11 cellular contexts compared by ENCODE assay signal in genomic region chr15:40343512-40343911, GRCh38. TPM values are rescaled to one million over a fixed set of nuclear protein-coding genes. Genes with fewer than 3 reads are reported as not detected.
DNase-seq lines count a peak whose midpoint lies in the region; ATAC-seq and TF ChIP-seq lines count a peak whose summit lies in the region.
"Had no signal": no experiment of that assay in that cellular context is flagged by ENCODE, and none has a peak within 500 bp of the region (broad histone marks: within the 10 kb centered on the region; RNA-seq: fewer than 3 reads in every experiment).

No MANE protein-coding gene starts in this region.

- H3K4me1 ChIP-seq in rectal smooth muscle tissue (ENCODE audit: control insufficient read depth, insufficient read depth, low read length), result peaks cover 31% of the 10 kb centered on the region

- POLR2A ChIA-PET in RWPE1 (lab: Yijun Ruan, JAX; ENCODE audit: low non-redundant PET), result no interaction called here

- no peaks in the 10 kb centered on the region for H3K36me3 ChIP-seq in rectal smooth muscle tissue (ENCODE audit: control insufficient read depth, insufficient read depth, low read length)

- TF ChIP-seq CTCF in RWPE1 (conservative IDR thresholded peaks at IDR 0.05; ENCODE audit: low read depth), result no peak
- TF ChIP-seq CTCF in fibroblast of mammary gland (conservative IDR thresholded peaks at IDR 0.05; ENCODE audit: control insufficient read depth, insufficient read depth, low read depth, low read length), result no peak

- CTCF ChIA-PET in RWPE1 (lab: Yijun Ruan, JAX), result interaction anchor here (0.6 to 8.3 kb wide), 8 partner anchors 21 to 176 kb away, joined by 3 to 112 read pairs (median 4); no protein-coding TSS in a partner anchor

- no peak overlapping the region for H3K9ac ChIP-seq in rectal smooth muscle tissue (ENCODE audit: low read length)

- peak; percentile 96 for DNase-seq in Daoy (ENCODE audit: low read depth)
- peak; percentile 86 for DNase-seq in RWPE1 (ENCODE audit: low spot score)
- peak; percentile 83 for DNase-seq in fibroblast of mammary gland (ENCODE audit: low read depth)
- no peak for DNase-seq in central memory CD4-positive, alpha-beta T cell
- no peak for DNase-seq in T-helper 17 cell
- no peak for DNase-seq in AML-193 (lab: John Stamatoyannopoulos, UW)
- DNase-seq in globus pallidus (ENCODE audit: low spot score), result no peak
- DNase-seq: DND-41, occipital lobe had no signal

- peaks cover 4% of the 10 kb centered on the region for H3K4me1 Mint-ChIP-seq in T-helper 17 cell

- H3K9me3 ChIP-seq in T-helper 17 cell (ENCODE audit: control insufficient read depth, low read length, poor library complexity, severe bottlenecking), result no peaks in the 10 kb centered on the region

- peak overlapping the region; percentile 91 for H3K27ac ChIP-seq in RWPE1
- H3K27ac ChIP-seq in rectal smooth muscle tissue (ENCODE audit: low read depth, low read length), result peak overlapping the region; percentile 57

- H3K27me3 ChIP-seq in rectal smooth muscle tissue (ENCODE audit: control insufficient read depth, insufficient read depth, low read length), result no peaks in the 10 kb centered on the region

- no peak overlapping the region for H3K27ac Mint-ChIP-seq in T-helper 17 cell
- H3K27ac Mint-ChIP-seq: stimulated activated naive CD8-positive, alpha-beta T cell treated with anti-CD3 and anti-CD28 coated beads, Interleukin-15, Interleukin-2, amounts not matched to agents 100 ng/mL and 50 ng/mL, for 24 hours had no signal

- no peaks in the 10 kb centered on the region for H3K27me3 Mint-ChIP-seq in T-helper 17 cell
- H3K27me3 Mint-ChIP-seq: stimulated activated naive CD8-positive, alpha-beta T cell treated with anti-CD3 and anti-CD28 coated beads, Interleukin-15, Interleukin-2, amounts not matched to agents 100 ng/mL and 50 ng/mL, for 24 hours had no signal

- no peak overlapping the region for H3K4me3 Mint-ChIP-seq in T-helper 17 cell
- H3K4me3 Mint-ChIP-seq: stimulated activated naive CD8-positive, alpha-beta T cell treated with anti-CD3 and anti-CD28 coated beads, Interleukin-15, Interleukin-2, amounts not matched to agents 100 ng/mL and 50 ng/mL, for 24 hours had no signal

- H3K4me3 ChIP-seq in fibroblast of mammary gland (ENCODE audit: control insufficient read depth, low read depth, low read length) (no peak overlapping the region), rectal smooth muscle tissue (ENCODE audit: low read length) (no peak overlapping the region)

- no peak for ATAC-seq in T-helper 17 cell

- no peaks in the 10 kb centered on the region for H3K36me3 Mint-ChIP-seq in T-helper 17 cell (ENCODE audit: low read depth)

RNA-seq across cellular contexts. Expression of gene CCDC9B, which starts 2.8 kb away (rescaled TPM):
- 5.4 and 6.1 TPM in 2 replicates for total RNA-seq in Daoy (2014; rRNA removed; shearing (Covaris generic))
- 1 to 10 TPM; 4.1 to 5.3 TPM for total RNA-seq in T-helper 17 cell

RNA-seq across cellular contexts. Expression of gene PHGR1, which starts 7.3 kb away (rescaled TPM):
- total RNA-seq in Daoy (2014; rRNA removed; shearing (Covaris generic)), result not detected in 2 replicates
- total RNA-seq in T-helper 17 cell, result not detected
- total RNA-seq: occipital lobe had no signal

RNA-seq across cellular contexts. Expression of gene DISP2, which starts 14.5 kb away (rescaled TPM):
- total RNA-seq in Daoy (2014; rRNA removed; shearing (Covaris generic)), result 0.51 and 1.1 TPM in 2 replicates
- total RNA-seq in T-helper 17 cell, result under 1 TPM; 0.02 to 0.03 TPM

RNA-seq across cellular contexts. Expression of gene INAFM2, which starts 20.0 kb away (rescaled TPM):
- total RNA-seq in Daoy (2014; rRNA removed; shearing (Covaris generic)), result 12.9 and 15.5 TPM in 2 replicates
- 10 to 100 TPM in 1 of 2 donors, 1 to 10 TPM in 1; 9.2 to 48.3 TPM for total RNA-seq in T-helper 17 cell

RNA-seq across cellular contexts. Expression of gene PLCB2, which starts 35.8 kb away (rescaled TPM):
- total RNA-seq in Daoy (2014; rRNA removed; shearing (Covaris generic)), result 0.29 and 1.3 TPM in 2 replicates
- total RNA-seq in T-helper 17 cell, result 100 to 1,000 TPM; 228 to 238 TPM

Comparison
In these comparisons a context has a peak if more than half of its experiments do, and no peak if none do; other contexts are left out.
1. DNase-seq: peak in Daoy (single experiment), RWPE1 (single experiment) and fibroblast of mammary gland (single experiment); none in central memory CD4-positive, alpha-beta T cell (single experiment), T-helper 17 cell (0 of 3), AML-193 (0 of 2) and globus pallidus (single experiment).